15 cellular contexts compared by ENCODE assay signal in genomic region chr22:27401321-27401720, GRCh38.
"Had no signal": no experiment of that assay in that cellular context is flagged by ENCODE, and none has a peak within 500 bp of the region (broad histone marks: within the 10 kb centered on the region; RNA-seq: fewer than 3 reads in every experiment).

No MANE protein-coding gene starts in this region.

- DNase-seq: activated CD4-positive, alpha-beta T cell treated with anti-CD3 and anti-CD28 coated beads for 1 hour; activated CD4-positive, alpha-beta T cell treated with anti-CD3 and anti-CD28 coated beads, Interleukin-2, amount 50 U/mL, for 4 hours; activated naive CD4-positive, alpha-beta T cell treated with anti-CD3 and anti-CD28 coated beads for 36 hours; activated naive CD8-positive, alpha-beta T cell treated with anti-CD3 and anti-CD28 coated beads, Interleukin-2, amount 50 U/mL, for 24 hours; caudate nucleus; heart left ventricle; midbrain; pancreas; spleen; stomach; testis; upper lobe of right lung had no signal

- H3K9me3 ChIP-seq: pancreas, testis, upper lobe of right lung had no signal

- H3K4me3 ChIP-seq: heart left ventricle, lung, pancreas, spleen, stomach, testis, upper lobe of right lung had no signal

- H3K4me1 ChIP-seq: pancreas, spleen, upper lobe of right lung had no signal

- FAIRE-seq: colon, frontal cortex, pancreas had no signal

- H3K27me3 ChIP-seq: pancreas, testis, upper lobe of right lung had no signal

- H3K36me3 ChIP-seq: heart left ventricle, pancreas, spleen, stomach, upper lobe of right lung had no signal
